ENCODE assay signal across 23 cellular contexts in genomic region chr7:25559581-25560367, GRCh38.
"Had no signal": no experiment of that assay in that cellular context is flagged by ENCODE, and none has a peak within 500 bp of the region (broad histone marks: within the 10 kb centered on the region; RNA-seq: fewer than 3 reads in every experiment).

No MANE protein-coding gene starts in this region.

- H3K4me2 ChIP-seq: KMS-11 had no signal

- H3K27ac ChIP-seq: ascending aorta, cardiac muscle cell, KMS-11 had no signal

- H3K36me3 ChIP-seq: ascending aorta, cardiac muscle cell had no signal

- H3K9ac ChIP-seq: KMS-11 had no signal

- DNase-seq: activated CD4-positive, alpha-beta T cell treated with anti-CD3 and anti-CD28 coated beads for 48 hours; activated CD4-positive, alpha-beta T cell treated with anti-CD3 and anti-CD28 coated beads, Interleukin-2, amount 50 U/mL, for 48 hours; activated CD4-positive, CD25-positive, alpha-beta regulatory T cell treated with anti-CD3 and anti-CD28 coated beads, Interleukin-2, amount 50 U/mL, for 72 hours; activated CD8-positive, alpha-beta memory T cell treated with anti-CD3 and anti-CD28 coated beads, Interleukin-2, amount 10 ng/mL, durations not matched to agents 7 days and 5 days; activated effector memory CD4-positive, alpha-beta T cell treated with Interleukin-2 at 50 U/mL for 16 hours; activated naive CD4-positive, alpha-beta T cell; activated T-cell treated with anti-CD3 and anti-CD28 coated beads, Interleukin-2, amount 50 U/mL, for 24 hours; NCI-H1092; NCI-H1417 treated with DMSO at 0.1 percent for 48 hours; NCI-H1694; NCI-H2029 treated with DMSO at 0.1 percent for 48 hours; NCI-H510A treated with DMSO at 0.1 percent for 48 hours; NCI-H69; NK-92 treated with Interleukin-12 subunit alpha and Interleukin-12 subunit beta, amount 100 ng/mL, for 24 hours; OCI-M1; RPMI8226 had no signal

- ATAC-seq: activated CD8-positive, alpha-beta memory T cell treated with anti-CD3 and anti-CD28 coated beads, Interleukin-2, amount 10 ng/mL, durations not matched to agents 7 days and 5 days; Panc1; Right ventricle myocardium inferior; SK-N-SH treated with all-trans-retinoic acid at 6 μM for 48 hours; WTC11 had no signal

- H3K9me3 ChIP-seq: ascending aorta had no signal

- H3K4me1 ChIP-seq: ascending aorta had no signal

- H3K4me3 ChIP-seq: ascending aorta, cardiac muscle cell had no signal

- H3K27me3 ChIP-seq: ascending aorta, cardiac muscle cell had no signal
